Comparison of ENCODE assay signal across 1 cellular context in the genomic region with DNA sequence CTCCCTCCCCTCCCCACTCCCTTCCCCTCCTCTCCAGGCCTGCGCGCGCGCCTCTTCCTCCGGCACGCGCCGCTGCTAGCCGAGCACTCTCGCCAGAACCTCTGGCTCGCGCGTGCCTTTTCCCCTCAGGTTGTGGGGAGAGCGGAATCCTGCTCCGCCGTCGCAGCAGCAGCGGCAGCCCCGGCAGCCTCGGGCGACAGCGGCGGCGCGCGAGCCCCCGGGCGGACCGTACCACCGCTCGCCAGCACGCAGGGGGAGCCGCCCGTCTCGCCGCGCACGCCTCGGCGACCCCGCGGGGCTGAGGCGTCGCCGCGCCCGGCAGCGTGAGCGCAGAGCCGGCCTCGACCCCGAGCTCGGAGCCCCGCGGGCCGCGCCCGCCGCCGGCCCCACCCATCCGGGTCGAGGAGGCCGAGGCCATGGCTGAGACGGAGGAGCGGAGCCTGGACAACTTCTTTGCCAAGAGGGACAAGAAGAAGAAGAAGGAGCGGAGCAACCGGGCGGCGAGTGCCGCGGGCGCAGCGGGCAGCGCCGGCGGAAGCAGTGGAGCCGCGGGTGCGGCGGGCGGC.
A peak's percentile ranks its signal among the peaks of the same experiment; 100 is the strongest.
TF ChIP-seq lines count a peak whose summit lies in the region.

Gene CDV3, plus strand, starts transcription at position 58 of the 566 bp plus-strand sequence. Its CDS starts 359 bp downstream, at position 417.

TF ChIP-seq in HepG2, 621 proteins besides CTCF, POLR2A, EP300 and RAD21 (continues in another document):
- TF ChIP-seq RFXANK (CRISPR knock-in tag; IDR thresholded peaks at IDR 0.05), result no peak
- TF ChIP-seq MYC (CRISPR knock-in tag; IDR thresholded peaks at IDR 0.05; ENCODE audit: borderline replicate concordance), result peak; percentile 78
- TF ChIP-seq ZNF235 (CRISPR knock-in tag; IDR thresholded peaks at IDR 0.05; ENCODE audit: borderline replicate concordance), result peak; percentile 68; the same call in 1 of the 2 replicates
- TF ChIP-seq AFF4 (CRISPR knock-in tag; IDR thresholded peaks at IDR 0.05), result no peak
- TF ChIP-seq, protein P1, sequence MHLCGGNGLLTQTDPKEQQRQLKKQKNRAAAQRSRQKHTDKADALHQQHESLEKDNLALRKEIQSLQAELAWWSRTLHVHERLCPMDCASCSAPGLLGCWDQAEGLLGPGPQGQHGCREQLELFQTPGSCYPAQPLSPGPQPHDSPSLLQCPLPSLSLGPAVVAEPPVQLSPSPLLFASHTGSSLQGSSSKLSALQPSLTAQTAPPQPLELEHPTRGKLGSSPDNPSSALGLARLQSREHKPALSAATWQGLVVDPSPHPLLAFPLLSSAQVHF (CRISPR knock-in tag; IDR thresholded peaks at IDR 0.05), result 0 out of 2 replicates have a peak, but pooled peaks have one; percentile 34
- TF ChIP-seq HCFC1 (IDR thresholded peaks at IDR 0.05; ENCODE audit: low read depth, low read length), result peak; percentile 28; the same call in 1 of the 2 replicates
- TF ChIP-seq ZNF24 (IDR thresholded peaks at IDR 0.05), result no peak
- no peak for TF ChIP-seq ZNF280D (CRISPR knock-in tag; IDR thresholded peaks at IDR 0.05)
- no peak for TF ChIP-seq ZNF780A (CRISPR knock-in tag; IDR thresholded peaks at IDR 0.05)
- no peak for TF ChIP-seq TBX3 (IDR thresholded peaks at IDR 0.05; ENCODE audit: borderline replicate concordance)
- TF ChIP-seq ZNF563 (CRISPR knock-in tag; IDR thresholded peaks at IDR 0.05), result no peak
- TF ChIP-seq HDAC2 (CRISPR knock-in tag; IDR thresholded peaks at IDR 0.05), result no peak
- 0 out of 2 replicates have a peak, but pooled peaks have one; percentile 7 for TF ChIP-seq KDM3A (CRISPR knock-in tag; IDR thresholded peaks at IDR 0.05; ENCODE audit: low read depth)
- no peak for TF ChIP-seq CREM (IDR thresholded peaks at IDR 0.05)
- no peak for TF ChIP-seq CREM (CRISPR knock-in tag; IDR thresholded peaks at IDR 0.05)
- no peak for TF ChIP-seq ZFP37 (CRISPR knock-in tag; IDR thresholded peaks at IDR 0.05; ENCODE audit: borderline replicate concordance)
- no peak for TF ChIP-seq ZNF292 (CRISPR knock-in tag; IDR thresholded peaks at IDR 0.05; ENCODE audit: borderline replicate concordance, low read depth)
- TF ChIP-seq MTERF4 (CRISPR knock-in tag; IDR thresholded peaks at IDR 0.05), result no peak
- TF ChIP-seq MNT (IDR thresholded peaks at IDR 0.05), result no peak
- no peak for TF ChIP-seq SNRNP70 (IDR thresholded peaks at IDR 0.05; ENCODE audit: low read depth, low read length)
- peak; percentile 54; the same call in 1 of the 2 replicates for TF ChIP-seq TBX2 (CRISPR knock-in tag; IDR thresholded peaks at IDR 0.05; ENCODE audit: borderline replicate concordance)
- no peak for TF ChIP-seq HINFP (CRISPR knock-in tag; IDR thresholded peaks at IDR 0.05; ENCODE audit: low read depth)
- no peak for TF ChIP-seq ZNF256 (CRISPR knock-in tag; conservative IDR thresholded peaks at IDR 0.05)
- TF ChIP-seq STAG1 (CRISPR knock-in tag; IDR thresholded peaks at IDR 0.05), result no peak
- TF ChIP-seq MIER2 (CRISPR knock-in tag; IDR thresholded peaks at IDR 0.05), result no peak
- TF ChIP-seq TBL1XR1 (IDR thresholded peaks at IDR 0.05; ENCODE audit: borderline replicate concordance, low read length, partially characterized antibody), result no peak
- TF ChIP-seq JUNB (CRISPR knock-in tag; IDR thresholded peaks at IDR 0.05; ENCODE audit: borderline replicate concordance), result no peak
- no peak for TF ChIP-seq ZNF337 (CRISPR knock-in tag; IDR thresholded peaks at IDR 0.05; ENCODE audit: borderline replicate concordance, low read depth)
- TF ChIP-seq ZFY (CRISPR knock-in tag; IDR thresholded peaks at IDR 0.05), result peak; percentile 62
- peak; percentile 84 for TF ChIP-seq ZBTB14 (CRISPR knock-in tag; IDR thresholded peaks at IDR 0.05)
- TF ChIP-seq IKZF4 (CRISPR knock-in tag; IDR thresholded peaks at IDR 0.05; ENCODE audit: borderline replicate concordance, low read depth, not compliant biosample characterization), result no peak
- no peak for TF ChIP-seq ZNF556 (CRISPR knock-in tag; IDR thresholded peaks at IDR 0.05; ENCODE audit: borderline replicate concordance)
- 0 out of 2 replicates have a peak, but pooled peaks have one; percentile 9 for TF ChIP-seq ZBTB7B (CRISPR knock-in tag; IDR thresholded peaks at IDR 0.05)
- peak; percentile 69; the same call in 1 of the 2 replicates for TF ChIP-seq ZNF441 (CRISPR knock-in tag; IDR thresholded peaks at IDR 0.05; ENCODE audit: borderline replicate concordance)
- 0 out of 2 replicates have a peak, but pooled peaks have one; percentile 18 for TF ChIP-seq PATZ1 (CRISPR knock-in tag; IDR thresholded peaks at IDR 0.05)
- no peak for TF ChIP-seq PREB (CRISPR knock-in tag; IDR thresholded peaks at IDR 0.05)
- TF ChIP-seq, protein P2, sequence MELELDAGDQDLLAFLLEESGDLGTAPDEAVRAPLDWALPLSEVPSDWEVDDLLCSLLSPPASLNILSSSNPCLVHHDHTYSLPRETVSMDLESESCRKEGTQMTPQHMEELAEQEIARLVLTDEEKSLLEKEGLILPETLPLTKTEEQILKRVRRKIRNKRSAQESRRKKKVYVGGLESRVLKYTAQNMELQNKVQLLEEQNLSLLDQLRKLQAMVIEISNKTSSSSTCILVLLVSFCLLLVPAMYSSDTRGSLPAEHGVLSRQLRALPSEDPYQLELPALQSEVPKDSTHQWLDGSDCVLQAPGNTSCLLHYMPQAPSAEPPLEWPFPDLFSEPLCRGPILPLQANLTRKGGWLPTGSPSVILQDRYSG (CRISPR knock-in tag; IDR thresholded peaks at IDR 0.05), result no peak; the same call in 1 of the 2 replicates
- no peak for TF ChIP-seq PHB2 (IDR thresholded peaks at IDR 0.05; ENCODE audit: partially characterized antibody)
- no peak for TF ChIP-seq ZNF615 (CRISPR knock-in tag; IDR thresholded peaks at IDR 0.05; ENCODE audit: borderline replicate concordance)
- no peak for TF ChIP-seq AKAP8 (CRISPR knock-in tag; IDR thresholded peaks at IDR 0.05)
- peak; percentile 64; the same call in 1 of the 2 replicates for TF ChIP-seq HOXA3 (CRISPR knock-in tag; IDR thresholded peaks at IDR 0.05)
- TF ChIP-seq ZNF776 (CRISPR knock-in tag; IDR thresholded peaks at IDR 0.05), result peak; percentile 44; the same call in 1 of the 2 replicates
- TF ChIP-seq ZNF75D (CRISPR knock-in tag; IDR thresholded peaks at IDR 0.05; ENCODE audit: borderline replicate concordance), result no peak
- TF ChIP-seq POLR2AphosphoS2 (IDR thresholded peaks at IDR 0.05; ENCODE audit: low read depth, low read length), result no peak
- peak; percentile 47; the same call in 1 of the 2 replicates for TF ChIP-seq ZNF768 (CRISPR knock-in tag; IDR thresholded peaks at IDR 0.05)
